ENCODE assay signal across 12 cellular contexts in the genomic region with DNA sequence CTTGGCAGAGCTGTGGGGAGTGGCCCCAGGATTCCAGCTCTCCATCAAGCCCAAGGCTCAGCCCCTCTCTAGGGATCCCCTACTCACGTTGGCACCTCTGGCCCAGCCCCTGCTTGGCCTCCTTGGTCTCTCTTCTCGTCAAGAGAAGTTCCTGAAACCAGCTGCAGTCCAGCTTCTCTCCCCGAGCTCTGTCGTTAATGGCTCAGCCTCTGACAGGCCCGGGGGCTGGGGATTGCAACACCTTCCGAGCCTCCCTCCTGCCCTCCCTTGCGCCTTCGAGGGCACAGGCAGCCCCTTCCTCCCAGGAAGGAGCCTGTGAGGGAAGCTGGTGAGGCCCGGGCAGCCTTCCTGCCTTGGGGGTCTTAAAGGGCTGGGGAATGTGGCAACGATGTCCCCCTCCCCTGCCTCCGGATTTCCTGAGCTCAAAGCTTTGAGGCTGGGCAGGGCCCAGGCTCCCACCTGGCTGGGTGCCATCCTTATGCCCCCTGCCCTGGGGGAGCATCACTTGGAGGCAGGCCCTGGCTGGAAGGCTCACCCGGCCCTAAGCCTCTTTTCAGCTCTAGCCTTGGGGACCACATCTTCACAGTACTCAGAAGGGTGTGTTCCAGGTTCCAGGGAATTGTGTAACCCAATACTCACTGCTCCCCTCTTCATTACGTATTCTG. TPM values are rescaled to one million over a fixed set of nuclear protein-coding genes. Genes with fewer than 3 reads are reported as not detected.
DNase-seq lines count a peak whose midpoint lies in the region; ATAC-seq and TF ChIP-seq lines count a peak whose summit lies in the region.
"Had no signal": no experiment of that assay in that cellular context is flagged by ENCODE, and none has a peak within 500 bp of the region (broad histone marks: within the 10 kb centered on the region; RNA-seq: fewer than 3 reads in every experiment).

Gene CSF3R, minus strand, starts transcription at position 190 of the 665 bp plus-strand sequence. CDS start 3,417 bp downstream, outside the sequence.

- H3K4me3 ChIP-seq in right atrium auricular region (peak within 1 kb of the TSS; percentile 9 to 24), lower leg skin (ENCODE audit: low read depth, poor library complexity, severe bottlenecking) (no peak within 1 kb of the TSS), esophagus squamous epithelium (peak within 1 kb of the TSS in 2 of 4 donors; percentile 9 to 31)
- H3K4me3 ChIP-seq: SJSA1 had no signal

- peaks cover 5% of the 10 kb centered on the region for H3K36me3 Mint-ChIP-seq in T-helper 17 cell (ENCODE audit: low read depth)

- H3K27me3 ChIP-seq in right atrium auricular region, result no peaks in the 10 kb centered on the region
- H3K27me3 ChIP-seq in esophagus squamous epithelium, result peaks cover 0 to 21% (median 0%) of the 10 kb centered on the region in 4 donors

- intact Hi-C loops in sciatic nerve (cut with DNase I) (no loop called here), lower leg skin (cut with DNase I; ENCODE audit: low total_unique reads) (no loop called here), esophagus squamous epithelium (cut with DNase I) (no loop called here)

- no peaks in the 10 kb centered on the region for H3K9me3 ChIP-seq in T-helper 17 cell (ENCODE audit: control insufficient read depth, low read length, poor library complexity, severe bottlenecking)
- no peaks in the 10 kb centered on the region for H3K9me3 ChIP-seq in right atrium auricular region
- H3K9me3 ChIP-seq in esophagus squamous epithelium, result no peaks in the 10 kb centered on the region

- peak; percentile 34 for DNase-seq in NCI-H2107 treated with DMSO at 0.1 percent for 48 hours (lab: John Stamatoyannopoulos, UW; ENCODE audit: unreplicated experiment)
- no peak for DNase-seq in NCI-H2107 (lab: John Stamatoyannopoulos, UW)
- DNase-seq in T-helper 17 cell, result no peak
- no peak for DNase-seq in right atrium auricular region (ENCODE audit: low spot score)
- no peak for DNase-seq in sciatic nerve (ENCODE audit: low spot score)
- no peak for DNase-seq in lower leg skin (ENCODE audit: low spot score in 2 of 2)
- no peak for DNase-seq in esophagus squamous epithelium (lab: John Stamatoyannopoulos, UW)
- DNase-seq: activated gamma-delta T cell treated with Interleukin-2 at 50 U/mL for 16 hours, NCI-H1694 had no signal

- peaks cover 7% of the 10 kb centered on the region for H3K4me1 Mint-ChIP-seq in T-helper 17 cell

- peaks cover 0 to 12% of the 10 kb centered on the region in 2 donors for H3K4me1 ChIP-seq in right atrium auricular region
- H3K4me1 ChIP-seq in esophagus squamous epithelium, result peaks cover 0 to 6% (median 0%) of the 10 kb centered on the region in 3 donors
- H3K4me1 ChIP-seq: SJSA1 had no signal

- peak within 1 kb of the TSS; percentile 11 for H3K27ac Mint-ChIP-seq in T-helper 17 cell

- no peak for ATAC-seq in T-helper 17 cell
- no peak for ATAC-seq in sciatic nerve
- no peak for ATAC-seq in GM18502 (IDR thresholded peaks at IDR 0.05; ENCODE audit: poor library complexity, unreplicated experiment)

- H3K36me3 ChIP-seq in right atrium auricular region, result no peaks in the 10 kb centered on the region
- H3K36me3 ChIP-seq in esophagus squamous epithelium, result no peaks in the 10 kb centered on the region
- H3K36me3 ChIP-seq: SJSA1 had no signal

- TF ChIP-seq CTCF in right atrium auricular region (IDR thresholded peaks at IDR 0.05) (no peak), lower leg skin (IDR thresholded peaks at IDR 0.05) (no peak), esophagus squamous epithelium (IDR thresholded peaks at IDR 0.05) (no peak)

- 40 to 43% methylated on average over 7 to 13 of the region's 13 CpGs for WGBS in lower leg skin, 2 donors
- 30 to 75% methylated on average over 1 to 6 of the region's 13 CpGs for WGBS in esophagus squamous epithelium, 2 donors

- peaks cover 27% of the 10 kb centered on the region for H3K27me3 Mint-ChIP-seq in T-helper 17 cell

- peak within 1 kb of the TSS in 1 of 2 donors; percentile 11 for H3K27ac ChIP-seq in right atrium auricular region
- peak within 1 kb of the TSS in 1 of 4 donors; percentile 29 for H3K27ac ChIP-seq in esophagus squamous epithelium
- H3K27ac ChIP-seq: 22Rv1, SJSA1 had no signal

- TF ChIP-seq POLR2A in lower leg skin (IDR thresholded peaks at IDR 0.05) (no peak), esophagus squamous epithelium (IDR thresholded peaks at IDR 0.05) (peak in 1 of 4 donors; percentile 32)

- peak within 1 kb of the TSS; percentile 64 for H3K4me3 Mint-ChIP-seq in T-helper 17 cell

RNA-seq across cellular contexts. Expression of gene CSF3R, which starts in this region (rescaled TPM):
- 10 to 100 TPM in 1 of 2 donors, 1 to 10 TPM in 1; 2.9 to 13.0 TPM for total RNA-seq in T-helper 17 cell
- total RNA-seq in right atrium auricular region, result 1 to 10 TPM; 3.4 to 9.3 TPM
- 57.3 TPM for total RNA-seq in sciatic nerve
- 1 to 10 TPM in 3 of 4 donors, under 1 TPM in 1; 0.69 to 3.1 (median 2.3) TPM for total RNA-seq in lower leg skin
- total RNA-seq in esophagus squamous epithelium, result 10 to 100 TPM in 1 of 4 donors, 1 to 10 TPM in 2, under 1 TPM in 1; 0.42 to 10.0 (median 4.7) TPM
- total RNA-seq: SJSA1 had no signal
